Comparison of ENCODE assay signal across 8 cellular contexts in genomic region chr6:73704260-73704659, GRCh38. TPM values are rescaled to one million over a fixed set of nuclear protein-coding genes. Genes with fewer than 3 reads are reported as not detected.
A peak's percentile ranks its signal among the peaks of the same experiment; 100 is the strongest.
DNase-seq lines count a peak whose midpoint lies in the region; ATAC-seq and TF ChIP-seq lines count a peak whose summit lies in the region.

No MANE protein-coding gene starts in this region.

- H3K27ac Mint-ChIP-seq in activated CD8-positive, alpha-beta memory T cell treated with anti-CD3 and anti-CD28 coated beads, Interleukin-2, amount 10 ng/mL, durations not matched to agents 7 days and 5 days = no peak overlapping the region

- no peaks in the 10 kb centered on the region for H3K9me3 Mint-ChIP-seq in activated CD8-positive, alpha-beta memory T cell treated with anti-CD3 and anti-CD28 coated beads, Interleukin-2, amount 10 ng/mL, durations not matched to agents 7 days and 5 days (ENCODE audit: low read depth)

- peaks cover 2% of the 10 kb centered on the region for H3K36me3 Mint-ChIP-seq in activated CD8-positive, alpha-beta memory T cell treated with anti-CD3 and anti-CD28 coated beads, Interleukin-2, amount 10 ng/mL, durations not matched to agents 7 days and 5 days

- ATAC-seq in activated CD8-positive, alpha-beta memory T cell treated with anti-CD3 and anti-CD28 coated beads, Interleukin-2, amount 10 ng/mL, durations not matched to agents 7 days and 5 days = no peak
- peak; percentile 94 for ATAC-seq in SK-N-SH treated with all-trans-retinoic acid at 6 μM for 48 hours

- H3K4me3 Mint-ChIP-seq in activated CD8-positive, alpha-beta memory T cell treated with anti-CD3 and anti-CD28 coated beads, Interleukin-2, amount 10 ng/mL, durations not matched to agents 7 days and 5 days = no peak overlapping the region

- peaks cover 14% of the 10 kb centered on the region for H3K27me3 Mint-ChIP-seq in activated CD8-positive, alpha-beta memory T cell treated with anti-CD3 and anti-CD28 coated beads, Interleukin-2, amount 10 ng/mL, durations not matched to agents 7 days and 5 days

- CTCF ChIA-PET in activated CD8-positive, alpha-beta memory T cell treated with anti-CD3 and anti-CD28 coated beads, Interleukin-2, amount 10 ng/mL, durations not matched to agents 7 days and 5 days (lab: Charles Lee) = no interaction called here

- H3K4me1 Mint-ChIP-seq in activated CD8-positive, alpha-beta memory T cell treated with anti-CD3 and anti-CD28 coated beads, Interleukin-2, amount 10 ng/mL, durations not matched to agents 7 days and 5 days = no peaks in the 10 kb centered on the region

- DNase-seq in activated CD8-positive, alpha-beta memory T cell treated with anti-CD3 and anti-CD28 coated beads, Interleukin-2, amount 10 ng/mL, durations not matched to agents 7 days and 5 days = peak; percentile 46
- no peak for DNase-seq in activated CD8-positive, alpha-beta memory T cell treated with anti-CD3 and anti-CD28 coated beads for 24 hours
- DNase-seq in fibroblast of the conjunctiva (ENCODE audit: low read depth) (peak; percentile 94), stromal cell of bone marrow (ENCODE audit: low read depth) (peak; percentile 99), NCI-H2029 treated with DMSO at 0.1 percent for 48 hours (lab: John Stamatoyannopoulos, UW) (no peak), pons (ENCODE audit: low spot score) (no peak), mucosa of gallbladder (ENCODE audit: low spot score) (no peak)

TF ChIP-seq in SK-N-SH treated with all-trans-retinoic acid at 6 μM for 48 hours, 23 proteins besides CTCF, POLR2A, EP300 and RAD21:
- TF ChIP-seq ZFP3 (CRISPR knock-in tag; IDR thresholded peaks at IDR 0.05) = no peak
- no peak for TF ChIP-seq ESRRG (CRISPR knock-in tag; IDR thresholded peaks at IDR 0.05)
- no peak for TF ChIP-seq POU6F1 (CRISPR knock-in tag; IDR thresholded peaks at IDR 0.05; ENCODE audit: borderline replicate concordance, low read depth)
- TF ChIP-seq SNAI2 (CRISPR knock-in tag; IDR thresholded peaks at IDR 0.05) = no peak
- TF ChIP-seq BACH2 (CRISPR knock-in tag; IDR thresholded peaks at IDR 0.05; ENCODE audit: borderline replicate concordance) = no peak
- no peak for TF ChIP-seq TSHZ2 (CRISPR knock-in tag; IDR thresholded peaks at IDR 0.05)
- TF ChIP-seq CSRNP3 (CRISPR knock-in tag; IDR thresholded peaks at IDR 0.05) = no peak
- TF ChIP-seq OSR1 (CRISPR knock-in tag; IDR thresholded peaks at IDR 0.05) = no peak
- no peak for TF ChIP-seq TCF4 (CRISPR knock-in tag; IDR thresholded peaks at IDR 0.05; ENCODE audit: borderline replicate concordance)
- TF ChIP-seq RARB (CRISPR knock-in tag; IDR thresholded peaks at IDR 0.05) = no peak
- TF ChIP-seq CSDC2 (CRISPR knock-in tag; IDR thresholded peaks at IDR 0.05) = no peak
- TF ChIP-seq ZNF70 (CRISPR knock-in tag; IDR thresholded peaks at IDR 0.05) = no peak

RNA-seq across cellular contexts. Expression of gene CD109, which starts 8.3 kb away (rescaled TPM):
- total RNA-seq in activated CD8-positive, alpha-beta memory T cell treated with anti-CD3 and anti-CD28 coated beads, Interleukin-2, amount 10 ng/mL, durations not matched to agents 7 days and 5 days = 10 to 100 TPM in 1 of 2 experiments, 1 to 10 TPM in 1; 1.7 to 11.2 TPM
- 3.9 TPM for total RNA-seq in mucosa of gallbladder

RNA-seq across cellular contexts. Expression of gene SLC17A5, which starts 50.5 kb away (rescaled TPM):
- total RNA-seq in activated CD8-positive, alpha-beta memory T cell treated with anti-CD3 and anti-CD28 coated beads, Interleukin-2, amount 10 ng/mL, durations not matched to agents 7 days and 5 days = 1 to 10 TPM; 3.9 to 5.6 TPM
- total RNA-seq in mucosa of gallbladder = 22.1 TPM

Comparison
In these comparisons a context has a peak if more than half of its experiments do, and no peak if none do; other contexts are left out.
1. DNase-seq: peak in activated CD8-positive, alpha-beta memory T cell treated with anti-CD3 and anti-CD28 coated beads, Interleukin-2, amount 10 ng/mL, durations not matched to agents 7 days and 5 days (single experiment), fibroblast of the conjunctiva (single experiment) and stromal cell of bone marrow (single experiment); none in activated CD8-positive, alpha-beta memory T cell treated with anti-CD3 and anti-CD28 coated beads for 24 hours (single experiment), NCI-H2029 treated with DMSO at 0.1 percent for 48 hours (single experiment), pons (single experiment) and mucosa of gallbladder (single experiment).